In the genomic region with DNA sequence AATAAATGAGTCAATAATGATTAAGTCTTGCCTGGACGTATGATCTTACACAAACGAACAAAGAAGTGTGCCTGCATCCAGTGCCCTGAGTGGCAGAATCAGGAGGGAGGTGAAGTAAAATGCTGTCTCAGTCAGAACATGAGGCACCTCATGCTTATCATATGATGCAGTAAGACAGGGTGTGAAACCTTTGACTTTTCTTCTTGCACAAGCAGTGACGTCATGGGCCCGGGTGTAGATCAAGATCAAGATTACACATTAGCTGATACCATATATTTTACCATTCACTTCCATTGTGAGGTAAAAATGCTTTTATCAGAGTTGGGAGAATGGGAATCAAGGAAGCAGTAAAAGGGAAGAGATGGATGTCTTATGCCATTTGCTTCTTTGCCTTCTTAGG, we compare ENCODE assay signal across 21 cellular contexts.
"Had no signal": no experiment of that assay in that cellular context is flagged by ENCODE, and none has a peak within 500 bp of the region (broad histone marks: within the 10 kb centered on the region; RNA-seq: fewer than 3 reads in every experiment).

No MANE protein-coding gene starts in this region.

- H3K4me3 ChIP-seq: esophagus muscularis mucosa, hepatocyte, left ventricle myocardium inferior, lower lobe of right lung, pancreas, smooth muscle cell, tibial artery had no signal

- H2AFZ ChIP-seq: hepatocyte had no signal

- H3K27me3 ChIP-seq: esophagus muscularis mucosa, foreskin keratinocyte, hepatocyte, pancreas, tibial artery had no signal

- ATAC-seq: foreskin keratinocyte; left cardiac atrium; lower lobe of right lung; natural killer cell treated with Interleukin-12 subunit alpha and Interleukin-12 subunit beta and Interleukin-15 and Interleukin-18, amount 100 ng/mL, for 72 hours; pancreas; right cardiac atrium; stimulated activated effector memory CD8-positive, alpha-beta T cell treated with anti-CD3 and anti-CD28 coated beads, Interleukin-12 subunit alpha, Interleukin-12 subunit beta, amount 100 ng/mL, for 72 hours; stimulated activated naive CD8-positive, alpha-beta T cell treated with anti-CD3 and anti-CD28 coated beads, Interleukin-15, Interleukin-2, amounts not matched to agents 100 U/mL and 50 U/mL, for 24 hours had no signal

- H3K4me1 ChIP-seq: esophagus muscularis mucosa, foreskin keratinocyte, lower lobe of right lung, pancreas, tibial artery had no signal

- H3K27ac ChIP-seq: epithelial cell of prostate, esophagus muscularis mucosa, foreskin keratinocyte, hepatocyte, left ventricle myocardium inferior, lower lobe of right lung, pancreas, tibial artery had no signal

- H3K36me3 ChIP-seq: esophagus muscularis mucosa, left ventricle myocardium inferior, lower lobe of right lung, pancreas, tibial artery had no signal

- H3K9me3 ChIP-seq: esophagus muscularis mucosa, lower lobe of right lung, pancreas, tibial artery had no signal

- H3K79me2 ChIP-seq: hepatocyte had no signal

- H3K4me2 ChIP-seq: hepatocyte, smooth muscle cell had no signal

- DNase-seq: effector memory CD4-positive, alpha-beta T cell; foreskin keratinocyte; head of caudate nucleus; kidney; left cardiac atrium; left ventricle myocardium inferior; lower lobe of right lung; midbrain; occipital lobe; pancreas; right cardiac atrium; stimulated activated CD4-positive, alpha-beta T cell treated with anti-CD3 and anti-CD28 coated beads, Interleukin-4, amount 100 ng/mL, for 1 hour; stimulated activated CD8-positive, alpha-beta memory T cell treated with anti-CD3 and anti-CD28 coated beads, Interleukin-4, amount 100 ng/mL, for 48 hours; stimulated activated naive CD8-positive, alpha-beta T cell treated with anti-CD3 and anti-CD28 coated beads, Interleukin-15, Interleukin-2, amounts not matched to agents 100 U/mL and 50 U/mL, for 24 hours; tibial artery had no signal
